ENCODE assay signal across 13 cellular contexts in the genomic region with DNA sequence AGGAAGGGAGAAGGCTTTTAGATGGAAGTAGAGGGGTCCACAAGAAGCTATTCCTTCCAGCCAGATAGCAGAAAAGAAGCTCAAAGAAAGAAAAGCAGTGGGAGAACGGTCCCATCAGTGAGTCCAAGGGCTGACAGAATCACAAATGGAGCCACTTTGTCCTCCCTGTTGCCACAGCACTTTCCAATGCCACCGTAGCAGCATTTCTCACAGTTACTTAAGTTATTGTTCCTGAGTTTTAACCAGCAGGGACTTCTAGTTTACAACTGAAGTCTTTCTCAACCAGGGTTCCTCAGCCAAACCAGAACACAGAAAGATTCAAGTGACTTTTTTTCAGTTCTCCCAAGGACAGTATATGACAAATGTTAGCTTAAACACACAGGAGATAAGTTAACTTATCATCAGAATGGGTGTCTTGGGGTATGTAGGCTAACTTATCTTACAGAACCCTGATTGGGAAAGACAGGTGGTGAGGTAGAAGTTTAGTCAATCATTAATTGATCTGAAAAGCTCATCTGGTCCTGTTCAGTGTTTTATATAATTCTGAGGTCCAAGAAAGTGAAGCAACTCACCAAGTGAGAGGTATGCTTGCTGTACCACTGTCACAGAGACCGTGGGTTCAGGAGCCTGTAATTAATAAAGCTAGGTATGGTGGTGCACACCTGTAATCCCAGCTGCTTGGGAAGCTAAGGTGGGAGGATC.
"Had no signal": no experiment of that assay in that cellular context is flagged by ENCODE, and none has a peak within 500 bp of the region (broad histone marks: within the 10 kb centered on the region; RNA-seq: fewer than 3 reads in every experiment).

No MANE protein-coding gene starts in this region.

- H3K4me3 ChIP-seq: cardiac muscle cell, lung, suprapubic skin, transverse colon, uterus had no signal

- H3K4me3 Mint-ChIP-seq: effector memory CD8-positive, alpha-beta T cell; natural killer cell; stimulated activated naive CD8-positive, alpha-beta T cell treated with anti-CD3 and anti-CD28 coated beads, Interleukin-15, amount 100 ng/mL, for 72 hours had no signal

- H3K9me3 Mint-ChIP-seq: activated naive CD4-positive, alpha-beta T cell treated with anti-CD3 and anti-CD28 coated beads, Interleukin-2, amount 50 U/mL, for 72 hours; activated T-helper 2 cell treated with anti-CD3 and anti-CD28 coated beads, Interferon-gamma antibody, Interleukin-2, Interleukin-4, amounts not matched to agents 10 μg/mL and 5 μg/mL and 100 μg/mL, durations not matched to agents 14 hours and 24 hours and 36 hours; effector memory CD8-positive, alpha-beta T cell; natural killer cell; stimulated activated naive CD8-positive, alpha-beta T cell treated with anti-CD3 and anti-CD28 coated beads, Interleukin-15, amount 100 ng/mL, for 72 hours had no signal

- H3K36me3 ChIP-seq: uterus had no signal

- H3K27me3 ChIP-seq: cardiac muscle cell, neutrophil, suprapubic skin, transverse colon, uterus had no signal

- DNase-seq: amniotic stem cell; effector memory CD8-positive, alpha-beta T cell; natural killer cell; retina; transverse colon; uterus had no signal

- H3K4me1 ChIP-seq: suprapubic skin, transverse colon, uterus had no signal

- H3K27ac Mint-ChIP-seq: activated T-helper 2 cell treated with anti-CD3 and anti-CD28 coated beads, Interferon-gamma antibody, Interleukin-2, Interleukin-4, amounts not matched to agents 10 μg/mL and 5 μg/mL and 100 μg/mL, durations not matched to agents 14 hours and 24 hours and 36 hours; effector memory CD8-positive, alpha-beta T cell had no signal

- H3K27me3 Mint-ChIP-seq: effector memory CD8-positive, alpha-beta T cell; stimulated activated naive CD8-positive, alpha-beta T cell treated with anti-CD3 and anti-CD28 coated beads, Interleukin-15, amount 100 ng/mL, for 72 hours had no signal

- H3K27ac ChIP-seq: cardiac muscle cell, neutrophil, suprapubic skin, transverse colon, uterus had no signal

- H3K36me3 Mint-ChIP-seq: natural killer cell had no signal
